8 cellular contexts compared by ENCODE assay signal in genomic region chr11:72112541-72113136, GRCh38. TPM values are rescaled to one million over a fixed set of nuclear protein-coding genes. Genes with fewer than 3 reads are reported as not detected.
DNase-seq lines count a peak whose midpoint lies in the region; ATAC-seq and TF ChIP-seq lines count a peak whose summit lies in the region.

Gene ANAPC15 (minus strand): TSS chr11:72112695. CDS start chr11:72111276, 1,419 bp downstream.

- intact Hi-C loops in CD14-positive monocyte (cut with micrococcal nuclease) (no loop called here), lower leg skin (cut with DNase I; ENCODE audit: low total_unique reads) (no loop called here)

- POLR2A ChIA-PET in activated CD4-positive, alpha-beta memory T cell treated with anti-CD3 and anti-CD28 coated beads, Interleukin-2, amount 10 ng/mL, durations not matched to agents 7 days and 5 days (lab: Charles Lee) = interaction anchor here (0.6 to 5.5 kb wide), 20 partner anchors 10 to 322 kb away, joined by 3 to 88 read pairs (median 6); partner anchors contain the start of genes CLPB, FOLR3, INPPL1 and LAMTOR1

- peak within 1 kb of the TSS; percentile 81 to 88 for H3K4me3 ChIP-seq in duodenal mucosa (ENCODE audit: low read depth in 1 of 2, low read length in 2 of 2)
- H3K4me3 ChIP-seq in lower leg skin (ENCODE audit: low read depth, poor library complexity, severe bottlenecking) = no peak within 1 kb of the TSS

- H3K9ac ChIP-seq in duodenal mucosa (ENCODE audit: low read depth in 1 of 2, low read length in 2 of 2) = peak within 1 kb of the TSS; percentile 87 to 94

- peaks cover 9 to 12% of the 10 kb centered on the region in 2 donors for H3K4me1 ChIP-seq in duodenal mucosa (ENCODE audit: control insufficient read depth in 1 of 2, insufficient read depth in 2 of 2, low read length in 2 of 2)

- H3K27me3 ChIP-seq in duodenal mucosa (ENCODE audit: control insufficient read depth in 1 of 2, insufficient read depth in 2 of 2, low read length in 2 of 2) = no peaks in the 10 kb centered on the region

- H3K9me3 ChIP-seq in duodenal mucosa (ENCODE audit: control insufficient read depth in 1 of 2, low read length in 2 of 2) = no peaks in the 10 kb centered on the region

- CTCF ChIA-PET in activated CD4-positive, alpha-beta memory T cell treated with anti-CD3 and anti-CD28 coated beads, Interleukin-2, amount 10 ng/mL, durations not matched to agents 7 days and 5 days (lab: Charles Lee) = interaction anchor here (0.6 to 2.0 kb wide), 8 partner anchors 11 to 318 kb away, joined by 3 to 8 read pairs (median 3); no protein-coding TSS in a partner anchor

- peak within 1 kb of the TSS; percentile 89 to 97 for H3K4me3 Mint-ChIP-seq in CD14-positive monocyte
- H3K4me3 Mint-ChIP-seq in activated CD4-positive, alpha-beta memory T cell treated with anti-CD3 and anti-CD28 coated beads, Interleukin-2, amount 10 ng/mL, durations not matched to agents 7 days and 5 days = peak within 1 kb of the TSS; percentile 80

- peak; percentile 85 for ATAC-seq in GM19438 (IDR thresholded peaks at IDR 0.05; ENCODE audit: low read depth, unreplicated experiment)
- peak; percentile 22 for ATAC-seq in HG03575 (IDR thresholded peaks at IDR 0.05; ENCODE audit: extremely low read depth, insufficient number of reproducible peaks, low FRiP score, unreplicated experiment)

- peaks cover 0 to 6% (median 0%) of the 10 kb centered on the region in 3 donors for H3K27me3 Mint-ChIP-seq in CD14-positive monocyte (ENCODE audit: low read depth in 3 of 3)
- no peaks in the 10 kb centered on the region for H3K27me3 Mint-ChIP-seq in activated CD4-positive, alpha-beta memory T cell treated with anti-CD3 and anti-CD28 coated beads, Interleukin-2, amount 10 ng/mL, durations not matched to agents 7 days and 5 days

- peaks cover 0 to 5% (median 0%) of the 10 kb centered on the region in 7 donors for H3K9me3 Mint-ChIP-seq in CD14-positive monocyte
- H3K9me3 Mint-ChIP-seq in activated CD4-positive, alpha-beta memory T cell treated with anti-CD3 and anti-CD28 coated beads, Interleukin-2, amount 10 ng/mL, durations not matched to agents 7 days and 5 days = no peaks in the 10 kb centered on the region

- TF ChIP-seq POLR2A in lower leg skin (IDR thresholded peaks at IDR 0.05) = peak in 1 of 2 donors; percentile 66

- WGBS in lower leg skin, 2 donors = 0% methylated on average over 32 of the region's 32 CpGs

- peak within 1 kb of the TSS; percentile 99 to 100 (median 100) for H3K27ac Mint-ChIP-seq in CD14-positive monocyte
- peak within 1 kb of the TSS; percentile 92 for H3K27ac Mint-ChIP-seq in activated CD4-positive, alpha-beta memory T cell treated with anti-CD3 and anti-CD28 coated beads, Interleukin-2, amount 10 ng/mL, durations not matched to agents 7 days and 5 days

- DNase-seq in CD14-positive monocyte (ENCODE audit: low spot score) (peak; percentile 99), NCI-H82 treated with DMSO at 0.1 percent for 48 hours (lab: John Stamatoyannopoulos, UW; ENCODE audit: unreplicated experiment) (peak; percentile 92), lower leg skin (ENCODE audit: low spot score in 2 of 2) (peak; percentile 100)
- peak; percentile 99 for DNase-seq in activated CD4-positive, alpha-beta memory T cell treated with anti-CD3 and anti-CD28 coated beads, Interleukin-2, amount 10 ng/mL, durations not matched to agents 7 days and 5 days
- peak; percentile 99 for DNase-seq in stimulated activated CD4-positive, alpha-beta T cell treated with anti-CD3 and anti-CD28 coated beads, Interleukin-4, amount 100 ng/mL, for 48 hours (ENCODE audit: low read depth in 2 of 2)

- H3K4me1 Mint-ChIP-seq in CD14-positive monocyte = peaks cover 38% of the 10 kb centered on the region
- H3K4me1 Mint-ChIP-seq in activated CD4-positive, alpha-beta memory T cell treated with anti-CD3 and anti-CD28 coated beads, Interleukin-2, amount 10 ng/mL, durations not matched to agents 7 days and 5 days = peaks cover 22% of the 10 kb centered on the region

- peak within 1 kb of the TSS; percentile 96 for H3K27ac ChIP-seq in duodenal mucosa (ENCODE audit: low read depth, low read length)

- H3K36me3 ChIP-seq in duodenal mucosa (ENCODE audit: control insufficient read depth in 1 of 2, insufficient read depth in 2 of 2, low read length in 2 of 2) = peaks cover 0 to 18% of the 10 kb centered on the region in 2 donors

- H3K36me3 Mint-ChIP-seq in CD14-positive monocyte = peaks cover 40 to 42% of the 10 kb centered on the region in 2 donors
- H3K36me3 Mint-ChIP-seq in activated CD4-positive, alpha-beta memory T cell treated with anti-CD3 and anti-CD28 coated beads, Interleukin-2, amount 10 ng/mL, durations not matched to agents 7 days and 5 days (ENCODE audit: low read depth) = peaks cover 11% of the 10 kb centered on the region

- no peak for TF ChIP-seq CTCF in CD14-positive monocyte (IDR thresholded peaks at IDR 0.05)
- TF ChIP-seq CTCF in lower leg skin (IDR thresholded peaks at IDR 0.05) = no peak

RNA-seq across cellular contexts. Expression of gene ANAPC15, which starts in this region (rescaled TPM):
- polyA plus RNA-seq in CD14-positive monocyte = 100 to 1,000 TPM in 1 of 2 donors, 10 to 100 TPM in 1; 94.8 to 112 TPM
- 10 to 100 TPM; 53.0 to 58.7 TPM for total RNA-seq in activated CD4-positive, alpha-beta memory T cell treated with anti-CD3 and anti-CD28 coated beads, Interleukin-2, amount 10 ng/mL, durations not matched to agents 7 days and 5 days
- 10 to 100 TPM in 3 of 4 donors, 1 to 10 TPM in 1; 5.0 to 27.8 (median 24.9) TPM for total RNA-seq in lower leg skin
